Comparison of ENCODE assay signal across 13 cellular contexts in the genomic region with DNA sequence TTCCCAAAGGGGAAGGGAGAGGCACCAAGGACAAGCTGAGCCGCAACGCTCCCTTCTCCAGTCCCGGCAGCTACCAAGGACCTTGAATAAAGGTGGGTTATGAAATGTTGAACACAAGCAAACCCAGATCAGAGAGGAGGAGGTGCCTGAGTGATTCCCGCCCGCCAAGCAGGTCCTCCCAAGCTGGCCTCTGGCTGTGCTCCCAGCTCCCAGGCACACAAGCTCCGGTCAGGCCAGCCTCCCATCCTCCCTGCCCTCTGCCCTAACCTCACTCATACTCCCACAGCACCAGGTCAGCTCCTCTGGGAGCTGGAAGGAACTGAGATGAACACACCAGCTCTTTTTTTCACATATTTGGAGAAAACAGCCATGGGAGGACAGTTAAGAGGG. TPM values are rescaled to one million over a fixed set of nuclear protein-coding genes. Genes with fewer than 3 reads are reported as not detected.
DNase-seq lines count a peak whose midpoint lies in the region; ATAC-seq and TF ChIP-seq lines count a peak whose summit lies in the region.
"Had no signal": no experiment of that assay in that cellular context is flagged by ENCODE, and none has a peak within 500 bp of the region (broad histone marks: within the 10 kb centered on the region; RNA-seq: fewer than 3 reads in every experiment).

No MANE protein-coding gene starts in this region.

- H3K36me3 Mint-ChIP-seq in activated CD8-positive, alpha-beta T cell treated with anti-CD3 and anti-CD28 coated beads, Interleukin-2, amount 10 ng/mL, durations not matched to agents 7 days and 5 days (ENCODE audit: low read depth): peaks cover 13% of the 10 kb centered on the region
- H3K36me3 Mint-ChIP-seq in glutamatergic neuron (ENCODE audit: unreplicated experiment): no peaks in the 10 kb centered on the region
- H3K36me3 Mint-ChIP-seq: naive B cell had no signal

- no peak overlapping the region for H3K4me3 Mint-ChIP-seq in activated CD8-positive, alpha-beta T cell treated with anti-CD3 and anti-CD28 coated beads, Interleukin-2, amount 10 ng/mL, durations not matched to agents 7 days and 5 days
- peak overlapping the region; percentile 90 for H3K4me3 Mint-ChIP-seq in glutamatergic neuron (ENCODE audit: unreplicated experiment)

- H3K27ac Mint-ChIP-seq in activated CD8-positive, alpha-beta T cell treated with anti-CD3 and anti-CD28 coated beads, Interleukin-2, amount 10 ng/mL, durations not matched to agents 7 days and 5 days: peak overlapping the region; percentile 96
- peak overlapping the region; percentile 97 for H3K27ac Mint-ChIP-seq in glutamatergic neuron (ENCODE audit: unreplicated experiment)

- no peaks in the 10 kb centered on the region for H3K27me3 Mint-ChIP-seq in activated CD8-positive, alpha-beta T cell treated with anti-CD3 and anti-CD28 coated beads, Interleukin-2, amount 10 ng/mL, durations not matched to agents 7 days and 5 days (ENCODE audit: low read depth)
- peaks cover 22% of the 10 kb centered on the region for H3K27me3 Mint-ChIP-seq in glutamatergic neuron (ENCODE audit: unreplicated experiment)
- H3K27me3 Mint-ChIP-seq: naive B cell had no signal

- no peaks in the 10 kb centered on the region for H3K9me3 Mint-ChIP-seq in activated CD8-positive, alpha-beta T cell treated with anti-CD3 and anti-CD28 coated beads, Interleukin-2, amount 10 ng/mL, durations not matched to agents 7 days and 5 days (ENCODE audit: insufficient read depth)
- H3K9me3 Mint-ChIP-seq in glutamatergic neuron (ENCODE audit: unreplicated experiment): peaks cover 32% of the 10 kb centered on the region
- H3K9me3 Mint-ChIP-seq: naive B cell had no signal

- no peak for ATAC-seq in activated CD8-positive, alpha-beta T cell treated with anti-CD3 and anti-CD28 coated beads, Interleukin-2, amount 10 ng/mL, durations not matched to agents 7 days and 5 days
- ATAC-seq in sciatic nerve (peak; percentile 18), GM19023 (IDR thresholded peaks at IDR 0.05; ENCODE audit: unreplicated experiment) (no peak)
- no peak for ATAC-seq in stimulated activated naive CD8-positive, alpha-beta T cell treated with anti-CD3 and anti-CD28 coated beads, Interleukin-15, Interleukin-2, amounts not matched to agents 100 U/mL and 50 U/mL, for 24 hours

- POLR2A ChIA-PET in activated CD8-positive, alpha-beta T cell treated with anti-CD3 and anti-CD28 coated beads, Interleukin-2, amount 10 ng/mL, durations not matched to agents 7 days and 5 days (lab: Charles Lee): interaction anchor here (0.6 to 1.3 kb wide), 5 partner anchors 11 to 93 kb away, joined by 3 to 5 read pairs (median 3); partner anchors contain the start of gene KPTN
- POLR2A ChIA-PET in GM10248 (lab: Yijun Ruan, JAX): interaction anchor here (0.5 to 1.3 kb wide), 4 partner anchors 8 to 491 kb away, joined by 3 to 5 read pairs (median 5); partner anchors contain the start of gene NPAS1

- H3K27ac ChIP-seq in C4-2B: peak overlapping the region; percentile 96
- H3K27ac ChIP-seq: cardiac muscle cell had no signal

- H3K4me1 Mint-ChIP-seq in activated CD8-positive, alpha-beta T cell treated with anti-CD3 and anti-CD28 coated beads, Interleukin-2, amount 10 ng/mL, durations not matched to agents 7 days and 5 days (ENCODE audit: low read depth): peaks cover 45% of the 10 kb centered on the region
- H3K4me1 Mint-ChIP-seq in glutamatergic neuron (ENCODE audit: low read depth, unreplicated experiment): peaks cover 56% of the 10 kb centered on the region

- TF ChIP-seq CTCF in C4-2B (conservative IDR thresholded peaks at IDR 0.05): no peak
- TF ChIP-seq CTCF in glutamatergic neuron (IDR thresholded peaks at IDR 0.05; ENCODE audit: partially characterized antibody, unreplicated experiment): no peak
- TF ChIP-seq CTCF in GM10248 (IDR thresholded peaks at IDR 0.05; ENCODE audit: control extremely low read depth, extremely low read depth, low read depth, missing control alignments): no peak

- CTCF ChIA-PET in activated CD8-positive, alpha-beta T cell treated with anti-CD3 and anti-CD28 coated beads, Interleukin-2, amount 10 ng/mL, durations not matched to agents 7 days and 5 days (lab: Charles Lee): interaction anchor here (0.8 to 1.7 kb wide), 4 partner anchors 74 to 214 kb away, joined by 3 to 4 read pairs (median 4); no protein-coding TSS in a partner anchor
- CTCF ChIA-PET in GM10248 (lab: Yijun Ruan, JAX): interaction anchor here (1.3 to 3.2 kb wide), 6 partner anchors 10 to 119 kb away, joined by 3 to 17 read pairs (median 6); partner anchors contain the start of gene KPTN

- intact Hi-C loops in sciatic nerve (cut with DNase I): no loop called here

- no peak for DNase-seq in activated CD8-positive, alpha-beta T cell treated with anti-CD3 and anti-CD28 coated beads, Interleukin-2, amount 10 ng/mL, durations not matched to agents 7 days and 5 days
- DNase-seq in glutamatergic neuron: no peak
- no peak for DNase-seq in sciatic nerve (ENCODE audit: low spot score)
- DNase-seq in GM10248 (ENCODE audit: extremely low spot score): no peak
- no peak for DNase-seq in stimulated activated naive CD8-positive, alpha-beta T cell treated with anti-CD3 and anti-CD28 coated beads, Interleukin-15, Interleukin-2, amounts not matched to agents 100 U/mL and 50 U/mL, for 24 hours
- DNase-seq in kidney tubule cell (ENCODE audit: low spot score): no peak
- DNase-seq: naive B cell; NCI-H1092 treated with DMSO at 0.1 percent for 48 hours; stimulated activated CD4-positive, alpha-beta T cell treated with anti-CD3 and anti-CD28 coated beads, Interleukin-4, amount 100 ng/mL, for 24 hours; T-helper 1 cell had no signal

RNA-seq across cellular contexts. Expression of gene NAPA, which starts 3.7 kb away (rescaled TPM):
- total RNA-seq in activated CD8-positive, alpha-beta T cell treated with anti-CD3 and anti-CD28 coated beads, Interleukin-2, amount 10 ng/mL, durations not matched to agents 7 days and 5 days: 100 to 1,000 TPM in 1 of 2 experiments, 10 to 100 TPM in 1; 90.0 to 103 TPM
- total RNA-seq in glutamatergic neuron (ENCODE audit: unreplicated experiment) (262 TPM), sciatic nerve (91.7 TPM)

RNA-seq across cellular contexts. Expression of gene KPTN, which starts 27.1 kb away (rescaled TPM):
- total RNA-seq in activated CD8-positive, alpha-beta T cell treated with anti-CD3 and anti-CD28 coated beads, Interleukin-2, amount 10 ng/mL, durations not matched to agents 7 days and 5 days: 10 to 100 TPM; 12.6 to 13.0 TPM
- total RNA-seq in glutamatergic neuron (ENCODE audit: unreplicated experiment) (51.2 TPM), sciatic nerve (6.3 TPM)

RNA-seq across cellular contexts. Expression of gene SLC8A2, which starts 39.4 kb away (rescaled TPM):
- total RNA-seq in activated CD8-positive, alpha-beta T cell treated with anti-CD3 and anti-CD28 coated beads, Interleukin-2, amount 10 ng/mL, durations not matched to agents 7 days and 5 days: under 1 TPM; 0.05 to 0.44 TPM
- total RNA-seq in glutamatergic neuron (ENCODE audit: unreplicated experiment): 115 TPM
- not detected for total RNA-seq in sciatic nerve

Comparison
In these comparisons a context has a peak if more than half of its experiments do, and no peak if none do; other contexts are left out.
1. RNA of gene SLC8A2, which starts 39.4 kb away (total RNA-seq): 115 TPM in glutamatergic neuron (single experiment); 0.05 to 0.44 TPM in activated CD8-positive, alpha-beta T cell treated with anti-CD3 and anti-CD28 coated beads, Interleukin-2, amount 10 ng/mL, durations not matched to agents 7 days and 5 days and not detected in sciatic nerve (single experiment); every median in the first group is over 10 times any median in the second.